In genomic region chr12:56161677-56162351, GRCh38 we compare ENCODE assay signal across 8 cellular contexts. TPM values are rescaled to one million over a fixed set of nuclear protein-coding genes. Genes with fewer than 3 reads are reported as not detected.
A peak's percentile ranks its signal among the peaks of the same experiment; 100 is the strongest.
DNase-seq lines count a peak whose midpoint lies in the region; ATAC-seq and TF ChIP-seq lines count a peak whose summit lies in the region.

No MANE protein-coding gene starts in this region.

- H3K9me3 Mint-ChIP-seq in Calu3 (ENCODE audit: low read depth, unreplicated experiment) = no peaks in the 10 kb centered on the region

- H2BK5ac ChIP-seq in trophoblast cell (ENCODE audit: low read depth, low read length, poor library complexity) = no peak overlapping the region

- H4K8ac ChIP-seq in trophoblast cell (ENCODE audit: low read depth, low read length) = no peak overlapping the region

- H3K36me3 ChIP-seq in Panc1 (ENCODE audit: control insufficient read depth, insufficient read depth, low read length) (peaks cover 2% of the 10 kb centered on the region; the same call in 1 of the 2 replicates), trophoblast cell (ENCODE audit: control insufficient read depth in 1 of 2, insufficient read depth in 2 of 2, low read length in 2 of 2) (peaks cover 57 to 60% of the 10 kb centered on the region in 2 experiments)

- in situ Hi-C loops in Panc1 (cut with HindIII; ENCODE audit: low pct_unique_long_range_greater_than_20kb, low sequenced_read_pairs) = no loop called here

- no peak overlapping the region for H3K4ac ChIP-seq in trophoblast cell (ENCODE audit: low read depth, low read length)

- no peak overlapping the region for H4K12ac ChIP-seq in trophoblast cell (ENCODE audit: low read depth, low read length)

- H4K91ac ChIP-seq in trophoblast cell (ENCODE audit: low read depth, low read length) = no peak overlapping the region

- H3K4me1 ChIP-seq in Panc1 (ENCODE audit: control insufficient read depth, insufficient read depth, low read length) (peaks cover 20% of the 10 kb centered on the region), trophoblast cell (ENCODE audit: control insufficient read depth in 1 of 2, insufficient read depth in 2 of 2, low read length in 2 of 2) (peaks cover 23 to 24% of the 10 kb centered on the region in 2 experiments)

- H2AK5ac ChIP-seq in trophoblast cell (ENCODE audit: low read length) = no peak overlapping the region

- H3K4me3 ChIP-seq in Panc1 (ENCODE audit: low read depth in 2 of 2, low read length in 2 of 2) (no peak overlapping the region), trophoblast cell (ENCODE audit: low read depth, low read length) (no peak overlapping the region)

- no peak overlapping the region for H3K14ac ChIP-seq in trophoblast cell (ENCODE audit: low read length)

- H3K27me3 Mint-ChIP-seq in Calu3 (ENCODE audit: unreplicated experiment) = no peaks in the 10 kb centered on the region

- H3K27ac Mint-ChIP-seq in Calu3 (ENCODE audit: unreplicated experiment) = peak overlapping the region; percentile 100

- ATAC-seq in Panc1 = no peak
- no peak for ATAC-seq in GM21576 (IDR thresholded peaks at IDR 0.05; ENCODE audit: unreplicated experiment)
- ATAC-seq in HG02610 (IDR thresholded peaks at IDR 0.05; ENCODE audit: unreplicated experiment) = no peak

- peak overlapping the region; percentile 83 for H3K4me2 ChIP-seq in trophoblast cell (ENCODE audit: low read length)

- H2AFZ ChIP-seq in trophoblast cell (ENCODE audit: insufficient read depth, low read length, poor library complexity) = no peak overlapping the region

- no peak overlapping the region for H3K18ac ChIP-seq in trophoblast cell (ENCODE audit: low read length)

- no peak overlapping the region for H2BK120ac ChIP-seq in trophoblast cell (ENCODE audit: insufficient read depth, low read length, poor library complexity)

- peaks cover 15% of the 10 kb centered on the region for H3K79me1 ChIP-seq in trophoblast cell (ENCODE audit: low read length)

- WGBS in trophoblast cell (ENCODE audit: extremely low coverage, insufficient coverage, insufficient read length) = no CpG with 5 or more reads among the region's 10 CpGs

- H2BK12ac ChIP-seq in trophoblast cell (ENCODE audit: low read length) = no peak overlapping the region

- peak overlapping the region; percentile 35; the same call in 1 of the 2 replicates for H3K27ac ChIP-seq in Panc1 (ENCODE audit: low read length)
- H3K27ac ChIP-seq in epithelial cell of prostate = peak overlapping the region; percentile 94
- H3K27ac ChIP-seq in trophoblast cell (ENCODE audit: low read depth, low read length) = no peak overlapping the region

- POLR2A ChIA-PET in Panc1 (lab: Charles Lee) = interaction anchor here (0.6 to 0.7 kb wide), 2 partner anchors 12 to 19 kb away, joined by 6 to 21 read pairs; no protein-coding TSS in a partner anchor

- DNase-seq in Calu3 (no peak), Panc1 (ENCODE audit: low read depth, low spot score) (no peak), epithelial cell of prostate (ENCODE audit: low read depth, low spot score) (no peak), trophoblast cell (peak in 1 of 2 donors; percentile 48), cortex of kidney (lab: John Stamatoyannopoulos, UW) (no peak), NCI-H1436 treated with DMSO at 0.1 percent for 48 hours (lab: John Stamatoyannopoulos, UW) (no peak)

- peak overlapping the region; percentile 98 for H3K4me3 Mint-ChIP-seq in Calu3 (ENCODE audit: low read depth, unreplicated experiment)

- peaks cover 32% of the 10 kb centered on the region for H3K4me1 Mint-ChIP-seq in Calu3 (ENCODE audit: low read depth, unreplicated experiment)

- H3K27me3 ChIP-seq in Panc1 (ENCODE audit: control insufficient read depth, insufficient read depth, low read length) (no peaks in the 10 kb centered on the region), trophoblast cell (ENCODE audit: insufficient read depth, low read length) (no peaks in the 10 kb centered on the region)

- H3K36me3 Mint-ChIP-seq in Calu3 (ENCODE audit: insufficient read depth, unreplicated experiment) = peaks cover 96% of the 10 kb centered on the region

- intact Hi-C loops in Calu3 (cut with micrococcal nuclease; ENCODE audit: unreplicated experiment) = no loop called here
- intact Hi-C loops in Panc1 (cut with micrococcal nuclease; ENCODE audit: unreplicated experiment) = no loop called here

- H3K9ac ChIP-seq in trophoblast cell (ENCODE audit: low read length) = no peak overlapping the region

- BruUV-seq in Calu3 (replicated peaks; lab: Mats Ljungman, UMichigan) = no TSS peak
- no TSS peak for BruUV-seq in Panc1 (replicated peaks; lab: Mats Ljungman, UMichigan)

- H3K79me2 ChIP-seq in trophoblast cell (ENCODE audit: control insufficient read depth, insufficient read depth, low read length, poor library complexity) = peaks cover 19% of the 10 kb centered on the region

- H3K23ac ChIP-seq in trophoblast cell (ENCODE audit: low read length) = no peak overlapping the region

- CTCF ChIA-PET in Calu3 (lab: Charles Lee) (interaction anchor here (0.7 kb wide), 1 partner anchor 38 kb away, joined by 3 read pairs; no protein-coding TSS in a partner anchor), Panc1 (lab: Charles Lee) (interaction anchor here (0.5 to 1.3 kb wide), 2 partner anchors 44 to 71 kb away, joined by 3 to 5 read pairs; partner anchors contain the start of gene ZC3H10)

- TF ChIP-seq CTCF in Calu3 (IDR thresholded peaks at IDR 0.05; ENCODE audit: unreplicated experiment) (no peak), Panc1 (IDR thresholded peaks at IDR 0.05) (no peak)

- H3K9me3 ChIP-seq in Panc1 (ENCODE audit: control insufficient read depth, insufficient read depth, low read depth, low read length) (no peaks in the 10 kb centered on the region), trophoblast cell (ENCODE audit: insufficient read depth, low read depth, low read length) (peaks cover 4% of the 10 kb centered on the region)

RNA-seq across cellular contexts. Expression of gene MYL6, which starts 3.7 kb away (rescaled TPM):
- total RNA-seq in Calu3 (2022) (1,037 and 1,130 TPM in 2 replicates), Panc1 (2021; ENCODE audit: unreplicated experiment) (1,024 TPM)
- polyA plus RNA-seq in Panc1 (2012; ENCODE audit: insufficient read length) = 1,487 TPM
- polyA plus RNA-seq in trophoblast cell (2013) = 2,027 and 2,059 TPM in 2 replicates

RNA-seq across cellular contexts. Expression of gene MYL6B, which starts 9.4 kb away (rescaled TPM):
- 52.4 and 53.7 TPM in 2 replicates for total RNA-seq in Calu3 (2022)
- 66.5 TPM for total RNA-seq in Panc1 (2021; ENCODE audit: unreplicated experiment)
- 236 TPM for polyA plus RNA-seq in Panc1 (2012; ENCODE audit: insufficient read length)
- polyA plus RNA-seq in trophoblast cell (2013) = 91.8 and 91.9 TPM in 2 replicates

RNA-seq across cellular contexts. Expression of gene SMARCC2, which starts 27.5 kb away (rescaled TPM):
- 143 and 150 TPM in 2 replicates for total RNA-seq in Calu3 (2022)
- 129 TPM for total RNA-seq in Panc1 (2021; ENCODE audit: unreplicated experiment)
- polyA plus RNA-seq in Panc1 (2012; ENCODE audit: insufficient read length) = 105 TPM
- 34.7 and 35.1 TPM in 2 replicates for polyA plus RNA-seq in trophoblast cell (2013)

RNA-seq across cellular contexts. Expression of gene ESYT1, which starts 33.7 kb away (rescaled TPM):
- total RNA-seq in Calu3 (2022) (72.7 and 91.1 TPM in 2 replicates), Panc1 (2021; ENCODE audit: unreplicated experiment) (152 TPM)
- 100 TPM for polyA plus RNA-seq in Panc1 (2012; ENCODE audit: insufficient read length)
- 56.2 and 64.3 TPM in 2 replicates for polyA plus RNA-seq in trophoblast cell (2013)

RNA-seq across cellular contexts. Expression of gene ZC3H10, which starts 43.7 kb away (rescaled TPM):
- total RNA-seq in Calu3 (2022) = 6.6 and 8.2 TPM in 2 replicates
- total RNA-seq in Panc1 (2021; ENCODE audit: unreplicated experiment) = 6.0 TPM
- 5.0 TPM for polyA plus RNA-seq in Panc1 (2012; ENCODE audit: insufficient read length)
- polyA plus RNA-seq in trophoblast cell (2013) = 2.0 TPM in 2 replicates
